3 cellular contexts compared by ENCODE assay signal in genomic region chr2:146894514-146894913, GRCh38.
"Had no signal": no experiment of that assay in that cellular context is flagged by ENCODE, and none has a peak within 500 bp of the region (broad histone marks: within the 10 kb centered on the region; RNA-seq: fewer than 3 reads in every experiment).

No MANE protein-coding gene starts in this region.

- DNase-seq: GDM1, GF-D8 had no signal

- H3K4me3 ChIP-seq: GM12878 had no signal
